In genomic region chr3:134693226-134693625, GRCh38 we compare ENCODE assay signal across 23 cellular contexts. TPM values are rescaled to one million over a fixed set of nuclear protein-coding genes. Genes with fewer than 3 reads are reported as not detected.
"Had no signal": no experiment of that assay in that cellular context is flagged by ENCODE, and none has a peak within 500 bp of the region (broad histone marks: within the 10 kb centered on the region; RNA-seq: fewer than 3 reads in every experiment).

No MANE protein-coding gene starts in this region.

- H3K4me3 ChIP-seq: colonic mucosa, lung, pancreas, right lobe of liver, thyroid gland, vagina had no signal

- FAIRE-seq: keratinocyte, pancreas, small intestine had no signal

- ATAC-seq: esophagus mucosa; natural killer cell; pancreas; stimulated activated naive CD8-positive, alpha-beta T cell treated with anti-CD3 and anti-CD28 coated beads, Interleukin-15, amount 100 ng/mL, for 72 hours had no signal

- DNase-seq: colonic mucosa; effector CD8-positive, alpha-beta T cell; endodermal cell; foreskin melanocyte; hypothalamus; immature natural killer cell; natural killer cell; occipital lobe; pancreas; retina; right lobe of liver; small intestine; stimulated activated CD4-positive, alpha-beta T cell treated with anti-CD3 and anti-CD28 coated beads, Interleukin-15, amount 100 ng/mL, for 24 hours; stimulated activated CD4-positive, alpha-beta T cell treated with anti-CD3 and anti-CD28 coated beads, Interleukin-2, amount 100 ng/mL, for 48 hours; stimulated activated naive CD4-positive, alpha-beta T cell; stimulated activated naive CD8-positive, alpha-beta T cell treated with anti-CD3 and anti-CD28 coated beads, Interleukin-15, amount 100 ng/mL, for 72 hours; trophoblast cell had no signal

RNA-seq across cellular contexts. Expression of gene KY, which starts 42.4 kb away (rescaled TPM):
- total RNA-seq: endodermal cell, esophagus mucosa, pulmonary artery endothelial cell, right lobe of liver had no signal
